Comparison of ENCODE assay signal across 24 cellular contexts in genomic region chr20:1561350-1561749, GRCh38. TPM values are rescaled to one million over a fixed set of nuclear protein-coding genes. Genes with fewer than 3 reads are reported as not detected.
"Had no signal": no experiment of that assay in that cellular context is flagged by ENCODE, and none has a peak within 500 bp of the region (broad histone marks: within the 10 kb centered on the region; RNA-seq: fewer than 3 reads in every experiment).

No MANE protein-coding gene starts in this region.

- H3K36me3 Mint-ChIP-seq: IgD-negative memory B cell had no signal

- ATAC-seq: Panc1, T-cell had no signal

- H3K36me3 ChIP-seq: MG63 had no signal

- DNase-seq: Karpas-422, KBM-7, MG63, NCI-H1092 treated with DMSO at 0.1 percent for 48 hours, NCI-H1436, NCI-H187, NCI-H2029, NCI-H2081 treated with DMSO at 0.1 percent for 48 hours, NCI-H2171, NCI-H226, NCI-H446, NCI-H510A, NCI-H524 treated with DMSO at 0.1 percent for 48 hours, NCI-H69, NCI-H774, SHP77, SK-N-SH, SW 1271, T-cell had no signal

- H3K27me3 Mint-ChIP-seq: IgD-negative memory B cell, T-cell had no signal

- H3K4me3 ChIP-seq: MG63 had no signal

- H3K27me3 ChIP-seq: MG63 had no signal

- H3K4me2 ChIP-seq: SK-N-SH had no signal

- H3K9me2 ChIP-seq: SK-N-SH had no signal

- H3K9me3 ChIP-seq: MG63, SK-N-SH had no signal

- H3K4me3 Mint-ChIP-seq: T-cell had no signal

- H3K27ac Mint-ChIP-seq: T-cell had no signal

- H3K27ac ChIP-seq: RWPE1 had no signal

- H3K9ac ChIP-seq: SK-N-SH had no signal

RNA-seq across cellular contexts. Expression of gene SIRPD, which starts 3.8 kb away (rescaled TPM):
- total RNA-seq: HT-29, SK-MEL-5 had no signal
- polyA plus RNA-seq: IgD-negative memory B cell, SK-N-SH had no signal

RNA-seq across cellular contexts. Expression of gene SIRPB1, which starts 58.5 kb away (rescaled TPM):
- total RNA-seq: HT-29 had no signal
